In the genomic region with DNA sequence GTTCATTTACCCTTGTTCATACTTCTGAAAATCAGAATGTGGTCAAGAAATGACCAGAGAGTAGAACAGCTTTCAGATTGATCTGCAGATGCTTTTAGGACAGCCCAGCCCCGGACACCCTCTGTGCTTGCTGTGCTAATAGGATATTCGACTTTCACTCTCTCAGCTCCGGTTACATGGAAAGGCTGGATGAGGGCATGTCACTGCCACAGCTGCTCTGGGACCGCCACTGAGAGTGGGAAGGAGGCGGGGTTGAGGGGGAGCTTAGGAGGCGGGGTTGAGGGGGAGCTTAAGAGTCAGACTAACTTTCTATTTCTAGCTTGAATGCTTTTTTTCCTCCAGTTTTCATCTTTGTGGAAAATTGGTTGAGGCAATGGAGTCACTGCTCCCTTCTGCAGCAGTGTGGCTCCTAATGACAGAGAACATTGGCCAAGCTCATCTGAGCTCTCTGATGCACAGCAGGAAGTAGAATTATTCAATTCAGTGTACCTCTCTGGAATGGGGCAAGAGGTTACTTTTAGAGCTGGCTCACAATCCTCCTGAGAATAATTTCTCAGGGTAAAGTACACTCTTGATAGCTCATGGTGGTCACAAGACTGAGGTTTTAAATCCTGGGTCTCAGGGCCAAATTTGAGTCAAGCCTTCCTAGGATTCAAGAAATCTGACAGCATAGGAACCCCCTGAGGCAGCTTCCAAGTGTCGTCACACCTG, we compare ENCODE assay signal across 9 cellular contexts.
DNase-seq lines count a peak whose midpoint lies in the region; ATAC-seq and TF ChIP-seq lines count a peak whose summit lies in the region.
"Had no signal": no experiment of that assay in that cellular context is flagged by ENCODE, and none has a peak within 500 bp of the region (broad histone marks: within the 10 kb centered on the region; RNA-seq: fewer than 3 reads in every experiment).

No MANE protein-coding gene starts in this region.

- POLR2A ChIA-PET in naive thymus-derived CD8-positive, alpha-beta T cell (lab: Charles Lee): interaction anchor here (0.8 to 1.2 kb wide), 3 partner anchors 9 to 89 kb away, joined by 3 to 4 read pairs (median 4); no protein-coding TSS in a partner anchor

- no peak overlapping the region for H3K4me3 Mint-ChIP-seq in naive thymus-derived CD8-positive, alpha-beta T cell
- H3K4me3 Mint-ChIP-seq: IgD-negative memory B cell had no signal

- no peaks in the 10 kb centered on the region for H3K27me3 ChIP-seq in left lung
- no peaks in the 10 kb centered on the region for H3K27me3 ChIP-seq in suprapubic skin

- intact Hi-C loops in left lung (cut with DNase I): no loop called here

- H3K36me3 Mint-ChIP-seq in naive thymus-derived CD8-positive, alpha-beta T cell: peaks cover 0 to 37% (median 6%) of the 10 kb centered on the region in 3 donors

- no peak overlapping the region for H3K4me3 ChIP-seq in left lung
- no peak overlapping the region for H3K4me3 ChIP-seq in suprapubic skin

- H3K4me1 Mint-ChIP-seq in naive thymus-derived CD8-positive, alpha-beta T cell: peaks cover 7 to 16% (median 14%) of the 10 kb centered on the region in 4 donors

- peak overlapping the region in 3 of 10 donors; percentile 14 to 38 (median 33) for H3K27ac Mint-ChIP-seq in naive thymus-derived CD8-positive, alpha-beta T cell

- H3K27ac ChIP-seq in left lung (peak overlapping the region; percentile 21 to 28), suprapubic skin (peak overlapping the region; percentile 66)

- peaks cover 23 to 34% of the 10 kb centered on the region in 2 donors for H3K4me1 ChIP-seq in left lung
- peaks cover 60% of the 10 kb centered on the region for H3K4me1 ChIP-seq in suprapubic skin

- WGBS in suprapubic skin: 48% methylated on average over 7 of the region's 7 CpGs

- TF ChIP-seq CTCF in left lung (IDR thresholded peaks at IDR 0.05): no peak
- no peak for TF ChIP-seq CTCF in suprapubic skin (IDR thresholded peaks at IDR 0.05)

- H3K9me3 ChIP-seq in left lung: no peaks in the 10 kb centered on the region
- no peaks in the 10 kb centered on the region for H3K9me3 ChIP-seq in suprapubic skin

- TF ChIP-seq POLR2A in suprapubic skin (IDR thresholded peaks at IDR 0.05): no peak

- H3K27me3 Mint-ChIP-seq in naive thymus-derived CD8-positive, alpha-beta T cell: no peaks in the 10 kb centered on the region
- H3K27me3 Mint-ChIP-seq: IgD-negative memory B cell had no signal

- DNase-seq in NCI-H146 (lab: John Stamatoyannopoulos, UW) (peak; percentile 57), brain pericyte (ENCODE audit: low read depth, low spot score) (peak; percentile 62), left lung (no peak), suprapubic skin (ENCODE audit: low spot score in 2 of 2) (peak in 1 of 2 donors; percentile 73), NCI-H2081 treated with DMSO at 0.1 percent for 48 hours (lab: John Stamatoyannopoulos, UW) (no peak)
- no peak for DNase-seq in naive thymus-derived CD8-positive, alpha-beta T cell

- ATAC-seq in left lung (peak; percentile 89), HG02759 (IDR thresholded peaks at IDR 0.05; ENCODE audit: unreplicated experiment) (no peak), HG03135 (IDR thresholded peaks at IDR 0.05; ENCODE audit: unreplicated experiment) (no peak)
- ATAC-seq in naive thymus-derived CD8-positive, alpha-beta T cell: no peak

- TF ChIP-seq EP300 in suprapubic skin (IDR thresholded peaks at IDR 0.05): no peak

- no peaks in the 10 kb centered on the region for H3K9me3 Mint-ChIP-seq in naive thymus-derived CD8-positive, alpha-beta T cell
- H3K9me3 Mint-ChIP-seq: IgD-negative memory B cell had no signal

- H3K36me3 ChIP-seq in left lung (peaks cover 0 to 22% of the 10 kb centered on the region in 2 donors), suprapubic skin (peaks cover under 1% of the 10 kb centered on the region)

Comparison
In these comparisons a context has a peak if more than half of its experiments do, and no peak if none do; other contexts are left out.
1. DNase-seq: peak in NCI-H146 (single experiment) and brain pericyte (single experiment); none in left lung (0 of 2), NCI-H2081 treated with DMSO at 0.1 percent for 48 hours (single experiment) and naive thymus-derived CD8-positive, alpha-beta T cell (0 of 10).